13 cellular contexts compared by ENCODE assay signal in genomic region chr16:23410176-23410575, GRCh38. TPM values are rescaled to one million over a fixed set of nuclear protein-coding genes. Genes with fewer than 3 reads are reported as not detected.
DNase-seq lines count a peak whose midpoint lies in the region; ATAC-seq and TF ChIP-seq lines count a peak whose summit lies in the region.
"Had no signal": no experiment of that assay in that cellular context is flagged by ENCODE, and none has a peak within 500 bp of the region (broad histone marks: within the 10 kb centered on the region; RNA-seq: fewer than 3 reads in every experiment).

No MANE protein-coding gene starts in this region.

- H3K23ac ChIP-seq in IMR-90 (ENCODE audit: low read depth, low read length) = no peak overlapping the region

- no peak overlapping the region for H3K27ac Mint-ChIP-seq in Caco-2 (ENCODE audit: unreplicated experiment)
- H3K27ac Mint-ChIP-seq: activated T-helper 1 cell treated with anti-CD3 and anti-CD28 coated beads, Interleukin-12 subunit alpha, Interleukin-12 subunit beta, Interleukin-2, Interleukin-4 antibody, amounts not matched to agents 30 ng/mL and 10 ng/mL and 1 ng/mL, durations not matched to agents 14 hours and 24 hours and 36 hours; CD14-positive monocyte had no signal

- H3K9me3 Mint-ChIP-seq in Caco-2 (ENCODE audit: unreplicated experiment) = no peaks in the 10 kb centered on the region
- H3K9me3 Mint-ChIP-seq: activated T-helper 1 cell treated with anti-CD3 and anti-CD28 coated beads, Interleukin-12 subunit alpha, Interleukin-12 subunit beta, Interleukin-2, Interleukin-4 antibody, amounts not matched to agents 30 ng/mL and 10 ng/mL and 1 ng/mL, durations not matched to agents 14 hours and 24 hours and 36 hours; CD14-positive monocyte had no signal

- H3K79me2 ChIP-seq in osteoblast (ENCODE audit: insufficient read depth, low read length) = no peaks in the 10 kb centered on the region

- dilution Hi-C loops in IMR-90 (cut with HindIII; ENCODE audit: low sequenced_read_pairs, unreplicated experiment) = no loop called here

- peak overlapping the region; percentile 41; the same call in 1 of the 2 replicates for H3K4ac ChIP-seq in IMR-90 (ENCODE audit: low read depth, low read length)

- H3K18ac ChIP-seq in IMR-90 (ENCODE audit: low read depth, low read length) = no peak overlapping the region

- WGBS in IMR-90 (ENCODE audit: extremely low coverage in 2 of 2, insufficient read length in 1 of 2), 2 experiments = no CpG with 5 or more reads among the region's 4 CpGs

- POLR2A ChIA-PET in IMR-90 (lab: Charles Lee; ENCODE audit: unreplicated experiment) = no interaction called here
- POLR2A ChIA-PET in Caco-2 (lab: Charles Lee) = no interaction called here

- H3K9me3 ChIP-seq in IMR-90 (ENCODE audit: control insufficient read depth, insufficient read depth, low read length) = no peaks in the 10 kb centered on the region
- H3K9me3 ChIP-seq in osteoblast (ENCODE audit: low read depth, low read length) = no peaks in the 10 kb centered on the region
- no peaks in the 10 kb centered on the region for H3K9me3 ChIP-seq in Caco-2
- H3K9me3 ChIP-seq: colonic mucosa, ovary had no signal

- no peak overlapping the region for H3K9ac ChIP-seq in IMR-90 (ENCODE audit: low read depth, low read length)

- H3K4me2 ChIP-seq in IMR-90 (ENCODE audit: low read depth, low read length) (no peak overlapping the region), osteoblast (ENCODE audit: insufficient read depth, low read length) (no peak overlapping the region)

- intact Hi-C loops in IMR-90 (cut with micrococcal nuclease) (no loop called here), Caco-2 (cut with micrococcal nuclease; ENCODE audit: unreplicated experiment) (no loop called here)

- H2BK120ac ChIP-seq in IMR-90 (ENCODE audit: low read depth, low read length) = peak overlapping the region; percentile 16; the same call in 1 of the 2 replicates

- in situ Hi-C loops in IMR-90 (cut with MboI; ENCODE audit: low sequenced_read_pairs) = no loop called here

- peak overlapping the region; percentile 15; the same call in 1 of the 3 replicates for H2BK15ac ChIP-seq in IMR-90 (ENCODE audit: low read depth, low read length)

- H3K14ac ChIP-seq in IMR-90 (replicated peaks; ENCODE audit: low read depth, low read length) = no peak overlapping the region; the same call in 1 of the 2 replicates

- TF ChIP-seq CTCF in IMR-90 (conservative IDR thresholded peaks at IDR 0.05; ENCODE audit: low read depth, low read length) (no peak), osteoblast (IDR thresholded peaks at IDR 0.05; ENCODE audit: extremely low read depth, low read depth, low read length) (no peak), Caco-2 (IDR thresholded peaks at IDR 0.05; ENCODE audit: insufficient read depth in 1 of 2, low read depth in 1 of 2, low read length in 1 of 2, severe bottlenecking in 1 of 2, unreplicated experiment in 1 of 2) (no peak)

- H3K4me3 Mint-ChIP-seq in Caco-2 (ENCODE audit: unreplicated experiment) = no peak overlapping the region
- H3K4me3 Mint-ChIP-seq: activated T-helper 1 cell treated with anti-CD3 and anti-CD28 coated beads, Interleukin-12 subunit alpha, Interleukin-12 subunit beta, Interleukin-2, Interleukin-4 antibody, amounts not matched to agents 30 ng/mL and 10 ng/mL and 1 ng/mL, durations not matched to agents 14 hours and 24 hours and 36 hours; CD14-positive monocyte had no signal

- no peaks in the 10 kb centered on the region for H3K4me1 Mint-ChIP-seq in Caco-2 (ENCODE audit: low read depth, unreplicated experiment)
- H3K4me1 Mint-ChIP-seq: CD14-positive monocyte had no signal

- peak overlapping the region; percentile 90 for H2AK5ac ChIP-seq in IMR-90 (ENCODE audit: low read depth, low read length)

- no peak overlapping the region for H4K8ac ChIP-seq in IMR-90 (ENCODE audit: low read depth in 2 of 2, low read length in 2 of 2)

- H2BK5ac ChIP-seq in IMR-90 (ENCODE audit: low read depth, low read length, poor library complexity, severe bottlenecking) = peak overlapping the region; percentile 24

- H3K27me3 Mint-ChIP-seq in Caco-2 (ENCODE audit: insufficient read depth, unreplicated experiment) = no peaks in the 10 kb centered on the region

- DNase-seq in EH (ENCODE audit: low read depth) (peak; percentile 63), IMR-90 (peak; percentile 23), astrocyte of the hippocampus (ENCODE audit: low read depth, low spot score) (peak; percentile 56), osteoblast (ENCODE audit: insufficient read length, low spot score, missing footprints) (peak; percentile 83), Caco-2 (no peak), RPMI8226 (no peak)
- no peak for DNase-seq in stimulated activated naive CD4-positive, alpha-beta T cell (lab: John Stamatoyannopoulos, UW)
- DNase-seq: activated CD4-positive, alpha-beta T cell treated with anti-CD3 and anti-CD28 coated beads, Interleukin-2, amount 50 U/mL, for 4 hours; colonic mucosa; ovary; stimulated activated naive CD8-positive, alpha-beta T cell treated with anti-CD3 and anti-CD28 coated beads, Interleukin-15, Interleukin-2, amounts not matched to agents 100 U/mL and 50 U/mL, for 24 hours had no signal

- H4K20me1 ChIP-seq in IMR-90 (ENCODE audit: insufficient read depth, low read length) (no peaks in the 10 kb centered on the region), osteoblast (ENCODE audit: insufficient read depth, low read length) (peaks cover 3% of the 10 kb centered on the region)

- H3K4me3 ChIP-seq in IMR-90 (ENCODE audit: insufficient read depth, low read depth, low read length) = no peak overlapping the region
- H3K4me3 ChIP-seq in osteoblast (ENCODE audit: insufficient read depth, low read length) = no peak overlapping the region
- no peak overlapping the region for H3K4me3 ChIP-seq in Caco-2 (ENCODE audit: low read depth, low read length)
- H3K4me3 ChIP-seq: colonic mucosa, ovary had no signal

- H3K4me1 ChIP-seq in IMR-90 (ENCODE audit: control insufficient read depth, insufficient read depth, low read length) = peaks cover 7% of the 10 kb centered on the region
- H3K4me1 ChIP-seq in osteoblast (ENCODE audit: insufficient read depth, low read length) = no peaks in the 10 kb centered on the region
- H3K4me1 ChIP-seq in Caco-2 = no peaks in the 10 kb centered on the region
- H3K4me1 ChIP-seq: colonic mucosa had no signal

- H4K91ac ChIP-seq in IMR-90 (ENCODE audit: insufficient read depth, low read depth, low read length) = no peak overlapping the region

- H3K36me3 Mint-ChIP-seq in Caco-2 (ENCODE audit: insufficient read depth, unreplicated experiment) = no peaks in the 10 kb centered on the region

- ATAC-seq in IMR-90 (ENCODE audit: low read depth) = peak; percentile 24; the same call in 1 of the 2 replicates
- ATAC-seq: stimulated activated naive CD8-positive, alpha-beta T cell treated with anti-CD3 and anti-CD28 coated beads, Interleukin-15, Interleukin-2, amounts not matched to agents 100 U/mL and 50 U/mL, for 24 hours had no signal

- peak overlapping the region; percentile 26; the same call in 1 of the 2 replicates for H4K5ac ChIP-seq in IMR-90 (ENCODE audit: low read depth, low read length)

- H2AK9ac ChIP-seq in IMR-90 (replicated peaks; ENCODE audit: low read depth, low read length, poor library complexity) = no peak overlapping the region

- H3K79me1 ChIP-seq in IMR-90 (ENCODE audit: low read depth in 1 of 2, low read length in 2 of 2) = 0 out of 4 replicates have a peak, but pooled peaks cover 0 to 3% of the 10 kb centered on the region in 2 experiments

- no peak overlapping the region for H3K56ac ChIP-seq in IMR-90 (ENCODE audit: extremely low read depth, insufficient read depth, low read length)

- H3K27me3 ChIP-seq in IMR-90 (ENCODE audit: control insufficient read depth, insufficient read depth, low read length) (no peaks in the 10 kb centered on the region), osteoblast (ENCODE audit: insufficient read depth, low read length) (no peaks in the 10 kb centered on the region), Caco-2 (replicated peaks; ENCODE audit: control insufficient read depth, insufficient read depth, low read length) (no peaks in the 10 kb centered on the region)
- H3K27me3 ChIP-seq: colonic mucosa, ovary had no signal

- peak overlapping the region; percentile 2; the same call in 1 of the 2 replicates for H3K27ac ChIP-seq in IMR-90 (ENCODE audit: insufficient read depth, low read length)
- H3K27ac ChIP-seq in osteoblast (ENCODE audit: low read depth, low read length) = no peak overlapping the region
- H3K27ac ChIP-seq: colonic mucosa, ovary had no signal

- H2BK20ac ChIP-seq in IMR-90 (ENCODE audit: low read depth, low read length) = no peak overlapping the region; the same call in 1 of the 2 replicates

- TF ChIP-seq POLR2A in IMR-90 (IDR thresholded peaks at IDR 0.05; ENCODE audit: low read depth, low read length) = no peak

- CTCF ChIA-PET in IMR-90 (lab: Yijun Ruan, JAX) (interaction anchor here (0.5 kb wide), 1 partner anchor 32 kb away, joined by 4 read pairs; no protein-coding TSS in a partner anchor), Caco-2 (lab: Charles Lee) (interaction anchor here (0.5 kb wide), 1 partner anchor 36 kb away, joined by 8 read pairs; no protein-coding TSS in a partner anchor)

- H2AFZ ChIP-seq in IMR-90 (replicated peaks; ENCODE audit: low read length, poor library complexity) = no peak overlapping the region
- H2AFZ ChIP-seq in osteoblast (ENCODE audit: low read length) = no peak overlapping the region

- peaks cover 9% of the 10 kb centered on the region; the same call in 1 of the 2 replicates for H3K9me1 ChIP-seq in IMR-90 (ENCODE audit: insufficient read depth, low read length)

- no peak for TF ChIP-seq RAD21 in IMR-90 (IDR thresholded peaks at IDR 0.05; ENCODE audit: low read length)

- no TSS peak for BruUV-seq in IMR-90 (replicated peaks; lab: Mats Ljungman, UMichigan)
- BruUV-seq in Caco-2 (replicated peaks; lab: Mats Ljungman, UMichigan) = no TSS peak

- H3K36me3 ChIP-seq in IMR-90 (ENCODE audit: control insufficient read depth, insufficient read depth, low read length) (peaks cover 56% of the 10 kb centered on the region), osteoblast (ENCODE audit: insufficient read depth, low read length) (peaks cover 57% of the 10 kb centered on the region), Caco-2 (ENCODE audit: control insufficient read depth, insufficient read depth, low read length) (no peaks in the 10 kb centered on the region)
- H3K36me3 ChIP-seq: ovary had no signal

RNA-seq across cellular contexts. Expression of gene COG7, which starts 42.8 kb away (rescaled TPM):
- total RNA-seq in IMR-90 (2012; rRNA removed) = 25.6 and 28.5 TPM in 2 replicates
- polyA plus RNA-seq in IMR-90 (2012; rRNA removed) = 43.7 and 49.2 TPM in 2 replicates
- polyA plus RNA-seq in IMR-90 (2012; cell fraction: cytosol; rRNA removed) = 22.4 and 39.2 TPM in 2 replicates
- polyA plus RNA-seq in IMR-90 (2012; cell fraction: nucleus; rRNA removed; ENCODE audit: low replicate concordance) = 79.3 and 108 TPM in 2 replicates
- 17.0 and 20.9 TPM in 2 replicates for total RNA-seq in osteoblast
- 12.0 and 12.4 TPM in 2 replicates for total RNA-seq in Caco-2 (2022)

Comparison
In these comparisons a context has a peak if more than half of its experiments do, and no peak if none do; other contexts are left out.
1. DNase-seq: peak in EH (single experiment), IMR-90 (single experiment), astrocyte of the hippocampus (single experiment) and osteoblast (single experiment); none in Caco-2 (0 of 2), stimulated activated naive CD4-positive, alpha-beta T cell (0 of 6) and RPMI8226 (single experiment).